8 cellular contexts compared by ENCODE assay signal in genomic region chr16:71564377-71564967, GRCh38. TPM values are rescaled to one million over a fixed set of nuclear protein-coding genes. Genes with fewer than 3 reads are reported as not detected.
DNase-seq lines count a peak whose midpoint lies in the region; ATAC-seq and TF ChIP-seq lines count a peak whose summit lies in the region.

No MANE protein-coding gene starts in this region.

- TF ChIP-seq CTCF in fibroblast of the aortic adventitia (IDR thresholded peaks at IDR 0.05; ENCODE audit: insufficient read depth, low read length) (no peak), retinal pigment epithelial cell (conservative IDR thresholded peaks at IDR 0.05; ENCODE audit: low read depth, low read length) (no peak)

- DNase-seq in fibroblast of the aortic adventitia (ENCODE audit: low read depth) = no peak
- no peak for DNase-seq in retinal pigment epithelial cell (ENCODE audit: low read depth)
- DNase-seq in hepatic stellate cell (ENCODE audit: low spot score) = no peak
- no peak for DNase-seq in NCI-H345 (lab: John Stamatoyannopoulos, UW)

- peak; percentile 84 for ATAC-seq in GM18519 (IDR thresholded peaks at IDR 0.05; ENCODE audit: low FRiP score, unreplicated experiment)
- peak; percentile 4 for ATAC-seq in HG02840 (IDR thresholded peaks at IDR 0.05; ENCODE audit: low FRiP score, unreplicated experiment)
- ATAC-seq in SK-N-SH treated with all-trans-retinoic acid at 6 μM for 48 hours = peak; percentile 13
- ATAC-seq in HG02588 (IDR thresholded peaks at IDR 0.05; ENCODE audit: unreplicated experiment) = no peak

- H3K4me3 ChIP-seq in fibroblast of the aortic adventitia (ENCODE audit: low read depth, low read length) (peak overlapping the region; percentile 84), retinal pigment epithelial cell (ENCODE audit: low read length) (peak overlapping the region; percentile 70)

TF ChIP-seq in SK-N-SH treated with all-trans-retinoic acid at 6 μM for 48 hours, 23 proteins besides CTCF, POLR2A, EP300 and RAD21:
- TF ChIP-seq ZC3H10 (CRISPR knock-in tag; IDR thresholded peaks at IDR 0.05) = no peak
- no peak for TF ChIP-seq TOX (CRISPR knock-in tag; IDR thresholded peaks at IDR 0.05; ENCODE audit: borderline replicate concordance)
- TF ChIP-seq ZFP3 (CRISPR knock-in tag; IDR thresholded peaks at IDR 0.05) = no peak
- TF ChIP-seq TSHZ2 (CRISPR knock-in tag; IDR thresholded peaks at IDR 0.05) = no peak
- TF ChIP-seq RARB (CRISPR knock-in tag; IDR thresholded peaks at IDR 0.05) = no peak
- no peak for TF ChIP-seq ZNF70 (CRISPR knock-in tag; IDR thresholded peaks at IDR 0.05)
- TF ChIP-seq ZNF565 (CRISPR knock-in tag; conservative IDR thresholded peaks at IDR 0.05; ENCODE audit: low read depth) = no peak
- TF ChIP-seq BACH2 (CRISPR knock-in tag; IDR thresholded peaks at IDR 0.05; ENCODE audit: borderline replicate concordance) = no peak
- TF ChIP-seq CSDC2 (CRISPR knock-in tag; IDR thresholded peaks at IDR 0.05) = no peak
- no peak for TF ChIP-seq ZNF8 (CRISPR knock-in tag; IDR thresholded peaks at IDR 0.05)
- TF ChIP-seq POU6F1 (CRISPR knock-in tag; IDR thresholded peaks at IDR 0.05; ENCODE audit: borderline replicate concordance, low read depth) = no peak
- TF ChIP-seq ZFP30 (CRISPR knock-in tag; IDR thresholded peaks at IDR 0.05) = no peak
- no peak for TF ChIP-seq SNAI2 (CRISPR knock-in tag; IDR thresholded peaks at IDR 0.05)
- TF ChIP-seq CSRNP3 (CRISPR knock-in tag; IDR thresholded peaks at IDR 0.05) = no peak

RNA-seq across cellular contexts. Expression of gene TAT, which starts 12.4 kb away (rescaled TPM):
- not detected in 2 replicates for total RNA-seq in fibroblast of the aortic adventitia (ENCODE audit: low replicate concordance)

RNA-seq across cellular contexts. Expression of gene CHST4, which starts 38.2 kb away (rescaled TPM):
- total RNA-seq in fibroblast of the aortic adventitia (ENCODE audit: low replicate concordance) = not detected in 2 replicates
